25 cellular contexts compared by ENCODE assay signal in genomic region chr3:110267304-110267703, GRCh38.
"Had no signal": no experiment of that assay in that cellular context is flagged by ENCODE, and none has a peak within 500 bp of the region (broad histone marks: within the 10 kb centered on the region; RNA-seq: fewer than 3 reads in every experiment).

No MANE protein-coding gene starts in this region.

- H3K27me3 ChIP-seq: breast epithelium, pancreas, suprapubic skin, tibial artery, upper lobe of right lung had no signal

- H3K9me3 ChIP-seq: breast epithelium, pancreas, prostate gland, suprapubic skin, tibial artery, upper lobe of right lung had no signal

- FAIRE-seq: frontal cortex, pancreas had no signal

- H3K27ac ChIP-seq: breast epithelium, pancreas, prostate gland, suprapubic skin, tibial artery, upper lobe of right lung had no signal

- H3K4me3 ChIP-seq: breast epithelium, pancreas, prostate gland, suprapubic skin, tibial artery, upper lobe of right lung had no signal

- ATAC-seq: activated naive CD4-positive, alpha-beta T cell treated with anti-CD3 and anti-CD28 coated beads, Interleukin-2, amount 50 U/mL, for 72 hours; activated T-cell treated with anti-CD3 and anti-CD28 coated beads, Interleukin-2, amount 50 U/mL, for 72 hours; left cardiac atrium; left ventricle myocardium superior; pancreas; stimulated activated naive B cell treated with anti-CD40 and anti-IgM and Interleukin-4, amounts not matched to agents 10 μg/mL and 1 μg/mL and 100 μg/mL, for 72 hours; upper lobe of right lung had no signal

- H3K36me3 ChIP-seq: breast epithelium, pancreas, prostate gland, suprapubic skin, tibial artery, upper lobe of right lung had no signal

- DNase-seq: activated CD4-positive, alpha-beta T cell treated with anti-CD3 and anti-CD28 coated beads for 1 hour; activated naive CD4-positive, alpha-beta T cell; activated T-cell treated with anti-CD3 and anti-CD28 coated beads for 4 hours; activated T-cell treated with anti-CD3 and anti-CD28 coated beads, Interleukin-2, amount 50 U/mL, for 72 hours; central memory CD4-positive, alpha-beta T cell; effector CD8-positive, alpha-beta T cell; islet precursor cell; left cardiac atrium; left ventricle myocardium superior; naive B cell; nephron progenitor cell; nucleus accumbens; pancreas; retina; stimulated activated CD4-positive, alpha-beta T cell treated with anti-CD3 and anti-CD28 coated beads, Interleukin-15, amount 100 ng/mL, for 24 hours; stimulated activated CD4-positive, alpha-beta T cell treated with anti-CD3 and anti-CD28 coated beads, Interleukin-2, amount 100 ng/mL, for 24 hours; stimulated activated naive B cell treated with anti-CD40 and anti-IgM and Interleukin-4, amounts not matched to agents 10 μg/mL and 1 μg/mL and 100 μg/mL, for 72 hours; T-helper 2 cell; tibial artery; upper lobe of right lung had no signal

- H3K4me1 ChIP-seq: breast epithelium, pancreas, prostate gland, suprapubic skin, tibial artery, upper lobe of right lung had no signal
